4 cellular contexts compared by ENCODE assay signal in the genomic region with DNA sequence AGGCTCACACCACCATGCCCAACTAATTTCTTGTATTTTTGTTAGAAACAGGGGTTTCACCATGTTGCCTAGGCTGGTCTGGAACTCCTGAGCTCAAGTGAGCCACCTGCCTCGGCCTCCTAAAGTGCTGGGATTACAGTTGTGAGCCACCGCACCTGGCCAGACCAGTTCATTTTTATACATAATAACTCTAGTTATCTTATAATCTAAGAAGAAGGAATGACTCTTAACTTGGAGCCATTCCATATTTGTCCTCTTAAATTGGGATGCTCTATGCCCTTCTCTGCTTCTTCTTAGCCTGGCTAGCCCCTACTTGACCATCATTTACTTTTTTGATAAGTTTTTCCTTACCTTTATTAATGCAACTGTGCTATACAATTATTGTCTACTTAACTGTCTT. TPM values are rescaled to one million over a fixed set of nuclear protein-coding genes. Genes with fewer than 3 reads are reported as not detected.
"Had no signal": no experiment of that assay in that cellular context is flagged by ENCODE, and none has a peak within 500 bp of the region (broad histone marks: within the 10 kb centered on the region; RNA-seq: fewer than 3 reads in every experiment).

No MANE protein-coding gene starts in this region.

- DNase-seq: GDM1, GF-D8 had no signal

- H3K4me3 ChIP-seq: GM12878 had no signal

- ATAC-seq: GM12878 had no signal

RNA-seq across cellular contexts. Expression of a gene that starts 58.0 kb away (rescaled TPM):
- total RNA-seq: G401 had no signal
